ENCODE assay signal across 14 cellular contexts in the genomic region with DNA sequence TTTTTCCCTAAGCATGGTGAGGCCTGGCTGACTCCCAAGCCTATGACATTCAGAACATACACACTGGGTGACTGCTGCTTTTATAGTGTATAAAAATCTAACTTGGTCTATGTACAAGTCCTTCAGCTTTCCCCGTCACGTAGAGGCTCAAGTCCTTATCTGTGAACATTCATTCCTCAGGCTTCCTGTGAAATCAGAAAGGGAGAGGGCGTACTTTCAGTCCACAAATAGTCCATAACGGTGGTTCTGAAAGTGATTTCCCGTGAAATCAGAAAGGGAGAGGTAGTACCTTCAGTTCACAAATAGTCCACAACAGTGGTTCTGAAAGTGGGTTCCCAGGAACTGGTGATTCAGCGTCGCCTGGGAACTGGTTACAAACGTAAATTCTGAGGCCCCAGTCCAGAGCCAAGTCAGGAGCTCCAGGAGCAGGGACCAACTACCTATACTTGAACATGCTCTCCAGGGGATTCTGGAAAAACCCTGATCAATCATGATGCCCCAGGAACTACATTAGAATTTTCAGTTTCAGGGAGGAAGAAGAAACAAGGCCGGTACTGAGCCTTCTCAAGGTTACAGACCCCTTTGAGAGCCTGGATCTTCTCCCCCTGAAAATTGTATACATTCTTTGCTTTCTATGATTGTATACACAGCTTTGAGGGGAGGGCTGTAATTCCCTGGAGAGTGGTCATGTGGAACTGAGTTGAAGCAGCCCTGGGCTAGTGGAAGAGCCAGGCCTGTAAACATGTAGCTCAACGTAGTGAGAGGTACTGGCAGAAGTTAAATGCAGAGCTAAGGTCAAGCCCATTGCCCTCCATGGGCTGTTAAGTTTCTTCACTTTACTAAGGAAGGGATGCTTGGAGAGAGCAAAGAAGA. TPM values are rescaled to one million over a fixed set of nuclear protein-coding genes. Genes with fewer than 3 reads are reported as not detected.
DNase-seq lines count a peak whose midpoint lies in the region; ATAC-seq, FAIRE-seq and TF ChIP-seq lines count a peak whose summit lies in the region.
"Had no signal": no experiment of that assay in that cellular context is flagged by ENCODE, and none has a peak within 500 bp of the region (broad histone marks: within the 10 kb centered on the region; RNA-seq: fewer than 3 reads in every experiment).

No MANE protein-coding gene starts in this region.

- H3K4me3 Mint-ChIP-seq in activated CD4-positive, alpha-beta T cell treated with anti-CD3 and anti-CD28 coated beads, Interleukin-2, amount 10 ng/mL, durations not matched to agents 24 days and 14 days = no peak overlapping the region
- no peak overlapping the region for H3K4me3 Mint-ChIP-seq in activated CD4-positive, alpha-beta T cell treated with anti-CD3 and anti-CD28 coated beads, Interleukin-2, amount 10 ng/mL, durations not matched to agents 7 days and 5 days
- no peak overlapping the region for H3K4me3 Mint-ChIP-seq in endothelial cell (ENCODE audit: unreplicated experiment)
- no peak overlapping the region for H3K4me3 Mint-ChIP-seq in CD14-positive monocyte

- peaks cover 8 to 34% of the 10 kb centered on the region in 2 donors for H3K4me1 ChIP-seq in lung (ENCODE audit: control insufficient read depth in 2 of 2, insufficient read depth in 2 of 2, low read length in 2 of 2)
- peaks cover 3 to 68% (median 28%) of the 10 kb centered on the region in 5 donors for H3K4me1 ChIP-seq in subcutaneous abdominal adipose tissue (ENCODE audit: control insufficient read depth in 5 of 5, insufficient read depth in 5 of 5, low read length in 5 of 5)

- H3K27ac ChIP-seq in lung (ENCODE audit: low read depth in 1 of 2, low read length in 1 of 2) = peak overlapping the region; percentile 15 to 37
- peak overlapping the region; percentile 63 for H3K27ac ChIP-seq in subcutaneous abdominal adipose tissue (ENCODE audit: low read depth, low read length)

- H3K36me3 Mint-ChIP-seq in activated CD4-positive, alpha-beta T cell treated with anti-CD3 and anti-CD28 coated beads, Interleukin-2, amount 10 ng/mL, durations not matched to agents 24 days and 14 days (ENCODE audit: low read depth) = peaks cover 6% of the 10 kb centered on the region
- H3K36me3 Mint-ChIP-seq in activated CD4-positive, alpha-beta T cell treated with anti-CD3 and anti-CD28 coated beads, Interleukin-2, amount 10 ng/mL, durations not matched to agents 7 days and 5 days (ENCODE audit: low read depth) = peaks cover 13% of the 10 kb centered on the region
- H3K36me3 Mint-ChIP-seq in endothelial cell (ENCODE audit: low read depth, unreplicated experiment) (peaks cover 17% of the 10 kb centered on the region), CD14-positive monocyte (no peaks in the 10 kb centered on the region)

- 60 to 64% methylated on average over 10 of the region's 10 CpGs for WGBS in lung, 2 donors

- H3K9me3 ChIP-seq in lung (ENCODE audit: control insufficient read depth in 2 of 2, insufficient read depth in 1 of 2, low read length in 1 of 2) = no peaks in the 10 kb centered on the region
- H3K9me3 ChIP-seq in subcutaneous abdominal adipose tissue (ENCODE audit: control insufficient read depth in 5 of 5, low read length in 5 of 5) = no peaks in the 10 kb centered on the region

- H3K27ac Mint-ChIP-seq in activated CD4-positive, alpha-beta T cell treated with anti-CD3 and anti-CD28 coated beads, Interleukin-2, amount 10 ng/mL, durations not matched to agents 24 days and 14 days = peak overlapping the region; percentile 29
- no peak overlapping the region for H3K27ac Mint-ChIP-seq in activated CD4-positive, alpha-beta T cell treated with anti-CD3 and anti-CD28 coated beads, Interleukin-2, amount 10 ng/mL, durations not matched to agents 7 days and 5 days
- peak overlapping the region; percentile 38 for H3K27ac Mint-ChIP-seq in endothelial cell (ENCODE audit: unreplicated experiment)
- no peak overlapping the region for H3K27ac Mint-ChIP-seq in CD14-positive monocyte
- H3K27ac Mint-ChIP-seq: CD8-positive, alpha-beta memory T cell; progenitor cell of endocrine pancreas had no signal

- intact Hi-C loops in activated CD4-positive, alpha-beta T cell treated with anti-CD3 and anti-CD28 coated beads, Interleukin-2, amount 10 ng/mL, durations not matched to agents 24 days and 14 days (cut with micrococcal nuclease) = no loop called here
- intact Hi-C loops in CD14-positive monocyte (cut with micrococcal nuclease) = no loop called here

- H3K9ac ChIP-seq in subcutaneous abdominal adipose tissue (ENCODE audit: low read length in 5 of 5) = no peak overlapping the region

- DNase-seq in activated CD4-positive, alpha-beta T cell treated with anti-CD3 and anti-CD28 coated beads, Interleukin-2, amount 10 ng/mL, durations not matched to agents 24 days and 14 days = no peak
- no peak for DNase-seq in activated CD4-positive, alpha-beta T cell treated with anti-CD3 and anti-CD28 coated beads, Interleukin-2, amount 10 ng/mL, durations not matched to agents 7 days and 5 days
- DNase-seq in endothelial cell (ENCODE audit: low spot score) (no peak), lung (ENCODE audit: low spot score) (no peak), superior temporal gyrus (ENCODE audit: extremely low spot score) (no peak), CD14-positive monocyte (ENCODE audit: low spot score) (no peak), GM12892 (ENCODE audit: insufficient read length) (no peak)
- DNase-seq: activated naive CD4-positive, alpha-beta T cell treated with Interleukin-2 at 50 U/mL for 16 hours; CD8-positive, alpha-beta memory T cell; Karpas-422; SIG-M5; stimulated activated CD4-positive, alpha-beta T cell treated with anti-CD3 and anti-CD28 coated beads, Interleukin-2, amount 100 ng/mL, for 24 hours had no signal

- no peaks in the 10 kb centered on the region for H3K27me3 Mint-ChIP-seq in activated CD4-positive, alpha-beta T cell treated with anti-CD3 and anti-CD28 coated beads, Interleukin-2, amount 10 ng/mL, durations not matched to agents 24 days and 14 days
- H3K27me3 Mint-ChIP-seq in activated CD4-positive, alpha-beta T cell treated with anti-CD3 and anti-CD28 coated beads, Interleukin-2, amount 10 ng/mL, durations not matched to agents 7 days and 5 days = no peaks in the 10 kb centered on the region
- peaks cover 4% of the 10 kb centered on the region for H3K27me3 Mint-ChIP-seq in endothelial cell (ENCODE audit: unreplicated experiment)
- H3K27me3 Mint-ChIP-seq in CD14-positive monocyte (ENCODE audit: low read depth in 3 of 3) = peaks cover 8 to 21% (median 13%) of the 10 kb centered on the region in 3 donors
- H3K27me3 Mint-ChIP-seq: CD8-positive, alpha-beta memory T cell had no signal

- H3K27me3 ChIP-seq in lung (ENCODE audit: control insufficient read depth, insufficient read depth) (no peaks in the 10 kb centered on the region), subcutaneous abdominal adipose tissue (ENCODE audit: control insufficient read depth in 5 of 5, insufficient read depth in 4 of 5, low read length in 5 of 5) (peaks cover 0 to 3% (median 0%) of the 10 kb centered on the region in 5 donors)

- no peaks in the 10 kb centered on the region for H3K9me3 Mint-ChIP-seq in activated CD4-positive, alpha-beta T cell treated with anti-CD3 and anti-CD28 coated beads, Interleukin-2, amount 10 ng/mL, durations not matched to agents 24 days and 14 days
- H3K9me3 Mint-ChIP-seq in activated CD4-positive, alpha-beta T cell treated with anti-CD3 and anti-CD28 coated beads, Interleukin-2, amount 10 ng/mL, durations not matched to agents 7 days and 5 days = peaks cover 3% of the 10 kb centered on the region
- H3K9me3 Mint-ChIP-seq in endothelial cell (ENCODE audit: unreplicated experiment) (no peaks in the 10 kb centered on the region), CD14-positive monocyte (peaks cover 0 to 4% (median 0%) of the 10 kb centered on the region in 7 donors)
- H3K9me3 Mint-ChIP-seq: CD8-positive, alpha-beta memory T cell had no signal

- H3K4me1 Mint-ChIP-seq in activated CD4-positive, alpha-beta T cell treated with anti-CD3 and anti-CD28 coated beads, Interleukin-2, amount 10 ng/mL, durations not matched to agents 24 days and 14 days = peaks cover 5% of the 10 kb centered on the region
- H3K4me1 Mint-ChIP-seq in activated CD4-positive, alpha-beta T cell treated with anti-CD3 and anti-CD28 coated beads, Interleukin-2, amount 10 ng/mL, durations not matched to agents 7 days and 5 days = peaks cover 3% of the 10 kb centered on the region
- peaks cover 60% of the 10 kb centered on the region for H3K4me1 Mint-ChIP-seq in endothelial cell (ENCODE audit: unreplicated experiment)
- H3K4me1 Mint-ChIP-seq in CD14-positive monocyte = no peaks in the 10 kb centered on the region

- ATAC-seq in lung (ENCODE audit: insufficient read depth, low FRiP score) = no peak

- TF ChIP-seq CTCF in endothelial cell (IDR thresholded peaks at IDR 0.05; ENCODE audit: unreplicated experiment) (no peak), lung (IDR thresholded peaks at IDR 0.05; ENCODE audit: control extremely low read depth, extremely low read depth) (no peak), CD14-positive monocyte (IDR thresholded peaks at IDR 0.05) (no peak)

- TF ChIP-seq POLR2A in GM12892 (IDR thresholded peaks at IDR 0.05; ENCODE audit: low read depth, low read length) = no peak

- H3K4me3 ChIP-seq in lung (no peak overlapping the region), subcutaneous abdominal adipose tissue (ENCODE audit: low read depth in 1 of 5, low read length in 5 of 5) (no peak overlapping the region)

- CTCF ChIA-PET in activated CD4-positive, alpha-beta T cell treated with anti-CD3 and anti-CD28 coated beads, Interleukin-2, amount 10 ng/mL, durations not matched to agents 7 days and 5 days (lab: Charles Lee) = interaction anchor here (0.8 to 1.1 kb wide), 2 partner anchors 9 to 25 kb away, joined by 3 to 4 read pairs; no protein-coding TSS in a partner anchor

- no peak for FAIRE-seq in GM12892 (lab: Jason Lieb, UNC)

- H3K36me3 ChIP-seq in lung (ENCODE audit: control insufficient read depth in 2 of 2, insufficient read depth in 2 of 2, low read length in 2 of 2) = peaks cover 0 to 3% of the 10 kb centered on the region in 2 donors
- peaks cover 0 to 2% (median 0%) of the 10 kb centered on the region in 5 donors for H3K36me3 ChIP-seq in subcutaneous abdominal adipose tissue (ENCODE audit: control insufficient read depth in 5 of 5, insufficient read depth in 5 of 5, low read length in 5 of 5)

- POLR2A ChIA-PET in activated CD4-positive, alpha-beta T cell treated with anti-CD3 and anti-CD28 coated beads, Interleukin-2, amount 10 ng/mL, durations not matched to agents 7 days and 5 days (lab: Charles Lee) = no interaction called here

RNA-seq across cellular contexts. Expression of gene DOCK9, which starts 17.3 kb away (rescaled TPM):
- 42.2 and 43.5 TPM in 2 replicates for total RNA-seq in activated CD4-positive, alpha-beta T cell treated with anti-CD3 and anti-CD28 coated beads, Interleukin-2, amount 10 ng/mL, durations not matched to agents 24 days and 14 days
- 100 to 1,000 TPM; 129 to 132 TPM for total RNA-seq in activated CD4-positive, alpha-beta T cell treated with anti-CD3 and anti-CD28 coated beads, Interleukin-2, amount 10 ng/mL, durations not matched to agents 7 days and 5 days
- total RNA-seq in endothelial cell (ENCODE audit: unreplicated experiment) = 339 TPM
- total RNA-seq in lung = 100 to 1,000 TPM; 158 to 193 TPM
- polyA plus RNA-seq in lung = 100 to 1,000 TPM in 1 of 2 donors, 10 to 100 TPM in 1; 48.8 to 109 TPM
- polyA plus RNA-seq in CD14-positive monocyte = not detected
- 5.6 TPM for polyA plus RNA-seq in GM12892 (2012; ENCODE audit: missing spikeins)

Comparison
In these comparisons a context has a peak if more than half of its experiments do, and no peak if none do; other contexts are left out.
1. H3K27ac Mint-ChIP-seq: peak in activated CD4-positive, alpha-beta T cell treated with anti-CD3 and anti-CD28 coated beads, Interleukin-2, amount 10 ng/mL, durations not matched to agents 24 days and 14 days (single experiment) and endothelial cell (single experiment); none in activated CD4-positive, alpha-beta T cell treated with anti-CD3 and anti-CD28 coated beads, Interleukin-2, amount 10 ng/mL, durations not matched to agents 7 days and 5 days (single experiment) and CD14-positive monocyte (0 of 7).